Comparison of ENCODE assay signal across 2 cellular contexts in genomic region chr1:65991694-65992093, GRCh38.
TF ChIP-seq lines count a peak whose summit lies in the region.

No MANE protein-coding gene starts in this region.

TF ChIP-seq in A549, 52 proteins besides CTCF, POLR2A, EP300 and RAD21 (continued from another document):
- TF ChIP-seq BCL3 (IDR thresholded peaks at IDR 0.05) (no peak), NR3C1 (IDR thresholded peaks at IDR 0.05) (no peak), RNF2 (IDR thresholded peaks at IDR 0.05; ENCODE audit: borderline replicate concordance, low read depth) (no peak), RARB (CRISPR knock-in tag; IDR thresholded peaks at IDR 0.05) (no peak), FOSL2 (IDR thresholded peaks at IDR 0.05) (no peak), FOSL2 (CRISPR knock-in tag; IDR thresholded peaks at IDR 0.05) (no peak), REST (IDR thresholded peaks at IDR 0.05) (no peak), CEBPB (IDR thresholded peaks at IDR 0.05) (no peak), MYC (IDR thresholded peaks at IDR 0.05; ENCODE audit: borderline replicate concordance, low read length) (no peak), POLR2AphosphoS2 (conservative IDR thresholded peaks at IDR 0.05; ENCODE audit: low read length) (no peak), JUN (IDR thresholded peaks at IDR 0.05) (no peak), PBX3 (IDR thresholded peaks at IDR 0.05) (no peak)

TF ChIP-seq in SK-N-SH, 30 proteins besides CTCF, POLR2A, EP300 and RAD21 (continued from another document):
- TF ChIP-seq REST (IDR thresholded peaks at IDR 0.05; ENCODE audit: low read depth, low read length) (no peak), TCF12 (IDR thresholded peaks at IDR 0.05) (no peak), GABPA (IDR thresholded peaks at IDR 0.05; ENCODE audit: low read depth) (no peak), IRF3 (IDR thresholded peaks at IDR 0.05; ENCODE audit: low read depth, low read length) (no peak), JUND (IDR thresholded peaks at IDR 0.05) (no peak), ELF1 (IDR thresholded peaks at IDR 0.05) (no peak), RFX5 (IDR thresholded peaks at IDR 0.05; ENCODE audit: low read length) (no peak), USF2 (IDR thresholded peaks at IDR 0.05; ENCODE audit: borderline replicate concordance, low read depth, low read length) (no peak), MXI1 (IDR thresholded peaks at IDR 0.05; ENCODE audit: low read depth, low read length) (no peak), TAF1 (IDR thresholded peaks at IDR 0.05; ENCODE audit: borderline replicate concordance, low read depth, low read length) (no peak)
